Comparison of ENCODE assay signal across 8 cellular contexts in genomic region chr1:156499703-156500577, GRCh38. TPM values are rescaled to one million over a fixed set of nuclear protein-coding genes. Genes with fewer than 3 reads are reported as not detected.
DNase-seq lines count a peak whose midpoint lies in the region; ATAC-seq, FAIRE-seq and TF ChIP-seq lines count a peak whose summit lies in the region.

No MANE protein-coding gene starts in this region.

- H3K9me3 ChIP-seq in Panc1 (ENCODE audit: control insufficient read depth, insufficient read depth, low read depth, low read length) (no peaks in the 10 kb centered on the region), astrocyte (ENCODE audit: insufficient read depth, low read depth, low read length) (no peaks in the 10 kb centered on the region)

- H3K27ac ChIP-seq in GM23338 (ENCODE audit: low read depth) (peak overlapping the region; percentile 98), Panc1 (ENCODE audit: low read length) (peak overlapping the region; percentile 85), astrocyte (ENCODE audit: low read depth, low read length) (peak overlapping the region; percentile 96)

- no peak for TF ChIP-seq CTCF in AG10803 (conservative IDR thresholded peaks at IDR 0.05; ENCODE audit: low read length)
- TF ChIP-seq CTCF in GM23338 (conservative IDR thresholded peaks at IDR 0.05; ENCODE audit: low read depth in 2 of 2) = no peak
- no peak for TF ChIP-seq CTCF in Panc1 (IDR thresholded peaks at IDR 0.05)
- no peak for TF ChIP-seq CTCF in astrocyte (IDR thresholded peaks at IDR 0.05; ENCODE audit: insufficient read depth, low read depth, low read length)

- FAIRE-seq in astrocyte (lab: Jason Lieb, UNC) = no peak

- H3K9me3 Mint-ChIP-seq in GM23338 = no peaks in the 10 kb centered on the region
- H3K9me3 Mint-ChIP-seq in astrocyte (ENCODE audit: unreplicated experiment) = no peaks in the 10 kb centered on the region

- intact Hi-C loops in Panc1 (cut with micrococcal nuclease; ENCODE audit: unreplicated experiment) = no loop called here

- H3K79me2 ChIP-seq in GM23338 (replicated peaks; ENCODE audit: insufficient read depth) (peaks cover 47% of the 10 kb centered on the region), astrocyte (ENCODE audit: insufficient read depth, low read length) (peaks cover 56% of the 10 kb centered on the region)

- H3K4me1 ChIP-seq in GM23338 (ENCODE audit: insufficient read depth) = peaks cover 68% of the 10 kb centered on the region
- H3K4me1 ChIP-seq in Panc1 (ENCODE audit: control insufficient read depth, insufficient read depth, low read length) = peaks cover 66% of the 10 kb centered on the region
- H3K4me1 ChIP-seq in astrocyte (ENCODE audit: insufficient read depth, low read length) = peaks cover 76% of the 10 kb centered on the region

- H3K4me2 ChIP-seq in GM23338 (peak overlapping the region; percentile 94), astrocyte (ENCODE audit: low read length) (peak overlapping the region; percentile 98)

- CTCF ChIA-PET in Panc1 (lab: Charles Lee) = interaction anchor here (0.6 to 1.6 kb wide), 5 partner anchors 10 to 42 kb away, joined by 3 to 25 read pairs (median 4); no protein-coding TSS in a partner anchor

- ATAC-seq in GM23338 (peak; percentile 0; the same call in 1 of the 3 replicates), Panc1 (no peak)

- H3K27me3 Mint-ChIP-seq in GM23338 (ENCODE audit: insufficient read depth, low read depth, poor library complexity) (peaks cover 26% of the 10 kb centered on the region), astrocyte (ENCODE audit: low read depth, unreplicated experiment) (no peaks in the 10 kb centered on the region)

- DNase-seq in AG10803 (ENCODE audit: low read depth) = no peak
- DNase-seq in GM23338 (ENCODE audit: low spot score) = peak; percentile 63
- DNase-seq in Panc1 (ENCODE audit: low read depth, low spot score) = no peak
- no peak for DNase-seq in astrocyte (ENCODE audit: low read depth)
- peak in 39 of 51 donors; percentile 36 to 87 (median 63) for DNase-seq in hypothalamus (lab: John Stamatoyannopoulos, UW)
- DNase-seq in skeletal muscle cell (ENCODE audit: low read depth) = no peak
- no peak for DNase-seq in iPS-NIHi7 (ENCODE audit: extremely low spot score)
- no peak for DNase-seq in DMS153 (lab: John Stamatoyannopoulos, UW)

- no peak overlapping the region for H3K27ac Mint-ChIP-seq in GM23338
- H3K27ac Mint-ChIP-seq in astrocyte (ENCODE audit: unreplicated experiment) = peak overlapping the region; percentile 84

- peaks cover 6% of the 10 kb centered on the region; the same call in 2 of the 3 replicates for H3K36me3 Mint-ChIP-seq in GM23338 (ENCODE audit: low read depth)
- peaks cover 2% of the 10 kb centered on the region for H3K36me3 Mint-ChIP-seq in astrocyte (ENCODE audit: low read depth, unreplicated experiment)

- peaks cover 15% of the 10 kb centered on the region for H3F3A ChIP-seq in GM23338 (replicated peaks; ENCODE audit: low read depth)

- H3K4me3 ChIP-seq in AG10803 (ENCODE audit: low read length) = peak overlapping the region; percentile 97
- peak overlapping the region; percentile 98 for H3K4me3 ChIP-seq in GM23338
- H3K4me3 ChIP-seq in Panc1 (ENCODE audit: low read depth in 2 of 2, low read length in 2 of 2) = peak overlapping the region; percentile 69 to 98
- peak overlapping the region; percentile 91 for H3K4me3 ChIP-seq in astrocyte (ENCODE audit: insufficient read depth, low read depth, low read length)
- peak overlapping the region; percentile 99 for H3K4me3 ChIP-seq in skeletal muscle cell (ENCODE audit: low read depth, low read length)

- H3K9me2 ChIP-seq in GM23338 (ENCODE audit: insufficient read depth) = no peaks in the 10 kb centered on the region; the same call in 1 of the 2 replicates

- H3K27me3 ChIP-seq in GM23338 (ENCODE audit: insufficient read depth) = no peaks in the 10 kb centered on the region
- H3K27me3 ChIP-seq in Panc1 (ENCODE audit: control insufficient read depth, insufficient read depth, low read length) = no peaks in the 10 kb centered on the region
- H3K27me3 ChIP-seq in astrocyte (ENCODE audit: insufficient read depth, low read length) = no peaks in the 10 kb centered on the region

- BruUV-seq in Panc1 (replicated peaks; lab: Mats Ljungman, UMichigan) = TSS peak; percentile 96

- POLR2A ChIA-PET in Panc1 (lab: Charles Lee) = interaction anchor here (0.5 to 0.6 kb wide), 2 partner anchors 53 to 134 kb away, joined by 4 to 6 read pairs; no protein-coding TSS in a partner anchor

- peak overlapping the region; percentile 91 for H3K4me3 Mint-ChIP-seq in GM23338
- peak overlapping the region; percentile 94 for H3K4me3 Mint-ChIP-seq in astrocyte (ENCODE audit: unreplicated experiment)

- peaks cover 71% of the 10 kb centered on the region for H3K4me1 Mint-ChIP-seq in GM23338
- H3K4me1 Mint-ChIP-seq in astrocyte (ENCODE audit: low read depth, unreplicated experiment) = peaks cover 58% of the 10 kb centered on the region

- H2AFZ ChIP-seq in GM23338 = no peak overlapping the region
- H2AFZ ChIP-seq in astrocyte (ENCODE audit: low read depth, low read length) = no peak overlapping the region

- H3K36me3 ChIP-seq in GM23338 (ENCODE audit: insufficient read depth) = no peaks in the 10 kb centered on the region
- H3K36me3 ChIP-seq in Panc1 (ENCODE audit: control insufficient read depth, insufficient read depth, low read length) = peaks cover 8% of the 10 kb centered on the region; the same call in 1 of the 2 replicates
- H3K36me3 ChIP-seq in astrocyte (ENCODE audit: insufficient read depth, low read length) = no peaks in the 10 kb centered on the region

- peak overlapping the region; percentile 98 for H3K9ac ChIP-seq in astrocyte (ENCODE audit: low read length)

- in situ Hi-C loops in Panc1 (cut with HindIII; ENCODE audit: low pct_unique_long_range_greater_than_20kb, low sequenced_read_pairs) = no loop called here

- peaks cover 11% of the 10 kb centered on the region; the same call in 1 of the 2 replicates for H4K20me1 ChIP-seq in GM23338 (replicated peaks; ENCODE audit: insufficient read depth)
- peaks cover 48% of the 10 kb centered on the region for H4K20me1 ChIP-seq in astrocyte (ENCODE audit: insufficient read depth, low read length)

TF ChIP-seq in GM23338, 12 proteins besides CTCF, POLR2A, EP300 and RAD21 (continues in another document):
- TF ChIP-seq, protein P1, sequence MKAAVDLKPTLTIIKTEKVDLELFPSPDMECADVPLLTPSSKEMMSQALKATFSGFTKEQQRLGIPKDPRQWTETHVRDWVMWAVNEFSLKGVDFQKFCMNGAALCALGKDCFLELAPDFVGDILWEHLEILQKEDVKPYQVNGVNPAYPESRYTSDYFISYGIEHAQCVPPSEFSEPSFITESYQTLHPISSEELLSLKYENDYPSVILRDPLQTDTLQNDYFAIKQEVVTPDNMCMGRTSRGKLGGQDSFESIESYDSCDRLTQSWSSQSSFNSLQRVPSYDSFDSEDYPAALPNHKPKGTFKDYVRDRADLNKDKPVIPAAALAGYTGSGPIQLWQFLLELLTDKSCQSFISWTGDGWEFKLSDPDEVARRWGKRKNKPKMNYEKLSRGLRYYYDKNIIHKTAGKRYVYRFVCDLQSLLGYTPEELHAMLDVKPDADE (IDR thresholded peaks at IDR 0.05) = no peak
- TF ChIP-seq ZNF114 (CRISPR knock-in tag; IDR thresholded peaks at IDR 0.05) (no peak), STAT1 (IDR thresholded peaks at IDR 0.05; ENCODE audit: unreplicated experiment) (no peak)

RNA-seq across cellular contexts. Expression of gene MEF2D, which starts 0.6 kb away (rescaled TPM):
- 9.7 and 15.5 TPM in 2 replicates for total RNA-seq in GM23338 (2014; rRNA removed; shearing (Covaris generic))
- polyA plus RNA-seq in GM23338 (2016; fragmentation: Nextera tagmentation; extraction: Ambion mirVana) = 10.4 and 10.6 TPM in 2 replicates
- 30.9 TPM for total RNA-seq in Panc1 (2021; ENCODE audit: unreplicated experiment)
- polyA plus RNA-seq in Panc1 (2012; ENCODE audit: insufficient read length) = 35.0 TPM
- 51.7 and 56.6 TPM in 2 replicates for total RNA-seq in astrocyte

Comparison
In these comparisons a context has a peak if more than half of its experiments do, and no peak if none do; other contexts are left out.
1. DNase-seq: peak in GM23338 (single experiment) and hypothalamus (39 of 51); none in AG10803 (single experiment), Panc1 (single experiment), astrocyte (single experiment), skeletal muscle cell (single experiment), iPS-NIHi7 (single experiment) and DMS153 (single experiment).
2. Peak in every context shown above with its lines, with median percentiles within 50 percentile points of each other: H3K4me3 ChIP-seq and H3K27ac ChIP-seq.